9 cellular contexts compared by ENCODE assay signal in genomic region chr19:11378319-11379189, GRCh38. TPM values are rescaled to one million over a fixed set of nuclear protein-coding genes. Genes with fewer than 3 reads are reported as not detected.
DNase-seq lines count a peak whose midpoint lies in the region; ATAC-seq, FAIRE-seq and TF ChIP-seq lines count a peak whose summit lies in the region.
"Had no signal": no experiment of that assay in that cellular context is flagged by ENCODE, and none has a peak within 500 bp of the region (broad histone marks: within the 10 kb centered on the region; RNA-seq: fewer than 3 reads in every experiment).

No MANE protein-coding gene starts in this region.

- peaks cover 5% of the 10 kb centered on the region for H3K27me3 Mint-ChIP-seq in activated T-helper 2 cell treated with anti-CD3 and anti-CD28 coated beads, Interferon-gamma antibody, Interleukin-2, Interleukin-4, amounts not matched to agents 10 μg/mL and 5 μg/mL and 100 μg/mL, durations not matched to agents 14 hours and 24 hours and 36 hours (ENCODE audit: low read depth)

- no peak overlapping the region for H3K4me3 ChIP-seq in Loucy (ENCODE audit: low read length, poor library complexity, severe bottlenecking)

- peaks cover 20% of the 10 kb centered on the region; the same call in 1 of the 2 replicates for H3K79me2 ChIP-seq in Loucy (ENCODE audit: insufficient read depth, low read length)

- peak overlapping the region; percentile 76 for H3K27ac Mint-ChIP-seq in activated T-helper 2 cell treated with anti-CD3 and anti-CD28 coated beads, Interferon-gamma antibody, Interleukin-2, Interleukin-4, amounts not matched to agents 10 μg/mL and 5 μg/mL and 100 μg/mL, durations not matched to agents 14 hours and 24 hours and 36 hours

- no peaks in the 10 kb centered on the region for H3K9me3 ChIP-seq in Loucy (ENCODE audit: insufficient read depth, low read depth, low read length)

- intact Hi-C loops in activated T-helper 2 cell treated with anti-CD3 and anti-CD28 coated beads, Interferon-gamma antibody, Interleukin-2, Interleukin-4, amounts not matched to agents 10 μg/mL and 5 μg/mL and 100 μg/mL, durations not matched to agents 14 hours and 24 hours and 36 hours (cut with micrococcal nuclease): loop anchor here (10.0 kb wide), 1 partner anchor 84 kb away; the partner anchor contains the start of gene TSPAN16
- intact Hi-C loops in left ventricle myocardium superior (cut with micrococcal nuclease): no loop called here

- peak; percentile 73 for TF ChIP-seq CTCF in Loucy (conservative IDR thresholded peaks at IDR 0.05; ENCODE audit: low read length)

- peak overlapping the region; percentile 60 for H3K4me3 Mint-ChIP-seq in activated T-helper 2 cell treated with anti-CD3 and anti-CD28 coated beads, Interferon-gamma antibody, Interleukin-2, Interleukin-4, amounts not matched to agents 10 μg/mL and 5 μg/mL and 100 μg/mL, durations not matched to agents 14 hours and 24 hours and 36 hours (ENCODE audit: low read depth)

- peak; percentile 39 to 79 for DNase-seq in NCI-H524 (lab: John Stamatoyannopoulos, UW)
- DNase-seq in NCI-H524 treated with DMSO at 0.1 percent for 48 hours (lab: John Stamatoyannopoulos, UW): no peak
- DNase-seq in activated T-helper 2 cell treated with anti-CD3 and anti-CD28 coated beads, Interferon-gamma antibody, Interleukin-2, Interleukin-4, amounts not matched to agents 10 μg/mL and 5 μg/mL and 100 μg/mL, durations not matched to agents 14 hours and 24 hours and 36 hours (ENCODE audit: low spot score): no peak
- DNase-seq in left ventricle myocardium superior: peak; percentile 66
- DNase-seq in stimulated activated naive CD8-positive, alpha-beta T cell treated with anti-CD3 and anti-CD28 coated beads, Interleukin-15, Interleukin-2, amounts not matched to agents 100 U/mL and 50 U/mL, for 24 hours: peak; percentile 41
- no peak for DNase-seq in GM12892 (ENCODE audit: insufficient read length)
- DNase-seq in NK-92 (lab: John Stamatoyannopoulos, UW; ENCODE audit: unreplicated experiment): no peak

- no peaks in the 10 kb centered on the region for H3F3A ChIP-seq in Loucy (ENCODE audit: low read depth)

- ATAC-seq in left ventricle myocardium superior: no peak
- no peak for ATAC-seq in stimulated activated naive CD8-positive, alpha-beta T cell treated with anti-CD3 and anti-CD28 coated beads, Interleukin-15, Interleukin-2, amounts not matched to agents 100 U/mL and 50 U/mL, for 24 hours
- ATAC-seq: stimulated activated naive CD8-positive, alpha-beta T cell treated with anti-CD3 and anti-CD28 coated beads, Interleukin-15, amount 100 ng/mL, for 72 hours had no signal

- no peaks in the 10 kb centered on the region for H3K27me3 ChIP-seq in Loucy (ENCODE audit: insufficient read depth, low read length, poor library complexity, severe bottlenecking)

- H3K4me1 Mint-ChIP-seq in activated T-helper 2 cell treated with anti-CD3 and anti-CD28 coated beads, Interferon-gamma antibody, Interleukin-2, Interleukin-4, amounts not matched to agents 10 μg/mL and 5 μg/mL and 100 μg/mL, durations not matched to agents 14 hours and 24 hours and 36 hours (ENCODE audit: low read depth): peaks cover 42% of the 10 kb centered on the region

- no peak overlapping the region for H2AFZ ChIP-seq in Loucy (ENCODE audit: low read length)

- peaks cover 11% of the 10 kb centered on the region for H4K20me1 ChIP-seq in Loucy (ENCODE audit: insufficient read depth, low read length, poor library complexity, severe bottlenecking)

- no peaks in the 10 kb centered on the region for H3K36me3 ChIP-seq in Loucy (ENCODE audit: insufficient read depth, low read length)

- FAIRE-seq in GM12892 (lab: Jason Lieb, UNC): no peak

- H3K9me3 Mint-ChIP-seq in activated T-helper 2 cell treated with anti-CD3 and anti-CD28 coated beads, Interferon-gamma antibody, Interleukin-2, Interleukin-4, amounts not matched to agents 10 μg/mL and 5 μg/mL and 100 μg/mL, durations not matched to agents 14 hours and 24 hours and 36 hours: no peaks in the 10 kb centered on the region
- H3K9me3 Mint-ChIP-seq: stimulated activated naive CD8-positive, alpha-beta T cell treated with anti-CD3 and anti-CD28 coated beads, Interleukin-15, amount 100 ng/mL, for 72 hours had no signal

- peaks cover 38% of the 10 kb centered on the region for H3K4me1 ChIP-seq in Loucy (ENCODE audit: insufficient read depth, low read length, poor library complexity, severe bottlenecking)

- peaks cover 27% of the 10 kb centered on the region for H3K36me3 Mint-ChIP-seq in activated T-helper 2 cell treated with anti-CD3 and anti-CD28 coated beads, Interferon-gamma antibody, Interleukin-2, Interleukin-4, amounts not matched to agents 10 μg/mL and 5 μg/mL and 100 μg/mL, durations not matched to agents 14 hours and 24 hours and 36 hours (ENCODE audit: low read depth)

- H3K9me2 ChIP-seq in Loucy (replicated peaks; ENCODE audit: low read depth, low read length): no peaks in the 10 kb centered on the region

- H3K4me2 ChIP-seq in Loucy (ENCODE audit: low read depth, low read length, poor library complexity, severe bottlenecking): no peak overlapping the region

- H3K9ac ChIP-seq in Loucy (ENCODE audit: low read depth, low read length, poor library complexity, severe bottlenecking): no peak overlapping the region

- no peak for TF ChIP-seq POLR2A in GM12892 (IDR thresholded peaks at IDR 0.05; ENCODE audit: low read depth, low read length)

RNA-seq across cellular contexts. Expression of gene SWSAP1, which starts 4.1 kb away (rescaled TPM):
- total RNA-seq in activated T-helper 2 cell treated with anti-CD3 and anti-CD28 coated beads, Interferon-gamma antibody, Interleukin-2, Interleukin-4, amounts not matched to agents 10 μg/mL and 5 μg/mL and 100 μg/mL, durations not matched to agents 14 hours and 24 hours and 36 hours: 2.6 and 2.8 TPM in 2 replicates
- total RNA-seq in left ventricle myocardium superior: 2.0 TPM
- polyA plus RNA-seq in GM12892 (2012; ENCODE audit: missing spikeins): 1.1 TPM

RNA-seq across cellular contexts. Expression of gene EPOR, which starts 5.6 kb away (rescaled TPM):
- total RNA-seq in activated T-helper 2 cell treated with anti-CD3 and anti-CD28 coated beads, Interferon-gamma antibody, Interleukin-2, Interleukin-4, amounts not matched to agents 10 μg/mL and 5 μg/mL and 100 μg/mL, durations not matched to agents 14 hours and 24 hours and 36 hours: 10.3 TPM in 2 replicates
- total RNA-seq in left ventricle myocardium superior: 7.6 TPM
- polyA plus RNA-seq in GM12892 (2012; ENCODE audit: missing spikeins): 3.6 TPM

RNA-seq across cellular contexts. Expression of gene PLPPR2, which starts 23.3 kb away (rescaled TPM):
- 2.6 and 3.4 TPM in 2 replicates for total RNA-seq in activated T-helper 2 cell treated with anti-CD3 and anti-CD28 coated beads, Interferon-gamma antibody, Interleukin-2, Interleukin-4, amounts not matched to agents 10 μg/mL and 5 μg/mL and 100 μg/mL, durations not matched to agents 14 hours and 24 hours and 36 hours
- 17.7 TPM for total RNA-seq in left ventricle myocardium superior
- polyA plus RNA-seq in GM12892 (2012; ENCODE audit: missing spikeins): 3.6 TPM

RNA-seq across cellular contexts. Expression of gene CCDC159, which starts 32.2 kb away (rescaled TPM):
- total RNA-seq in activated T-helper 2 cell treated with anti-CD3 and anti-CD28 coated beads, Interferon-gamma antibody, Interleukin-2, Interleukin-4, amounts not matched to agents 10 μg/mL and 5 μg/mL and 100 μg/mL, durations not matched to agents 14 hours and 24 hours and 36 hours: 14.6 and 16.3 TPM in 2 replicates
- total RNA-seq in left ventricle myocardium superior: 20.9 TPM
- polyA plus RNA-seq in GM12892 (2012; ENCODE audit: missing spikeins): 21.6 TPM

RNA-seq across cellular contexts. Expression of gene TMEM205, which starts 32.5 kb away (rescaled TPM):
- total RNA-seq in activated T-helper 2 cell treated with anti-CD3 and anti-CD28 coated beads, Interferon-gamma antibody, Interleukin-2, Interleukin-4, amounts not matched to agents 10 μg/mL and 5 μg/mL and 100 μg/mL, durations not matched to agents 14 hours and 24 hours and 36 hours: 34.0 and 34.9 TPM in 2 replicates
- total RNA-seq in left ventricle myocardium superior: 89.8 TPM
- polyA plus RNA-seq in GM12892 (2012; ENCODE audit: missing spikeins): 53.2 TPM

Comparison
In these comparisons a context has a peak if more than half of its experiments do, and no peak if none do; other contexts are left out.
1. DNase-seq: peak in NCI-H524 (2 of 2), left ventricle myocardium superior (single experiment) and stimulated activated naive CD8-positive, alpha-beta T cell treated with anti-CD3 and anti-CD28 coated beads, Interleukin-15, Interleukin-2, amounts not matched to agents 100 U/mL and 50 U/mL, for 24 hours (single experiment); none in NCI-H524 treated with DMSO at 0.1 percent for 48 hours (single experiment), activated T-helper 2 cell treated with anti-CD3 and anti-CD28 coated beads, Interferon-gamma antibody, Interleukin-2, Interleukin-4, amounts not matched to agents 10 μg/mL and 5 μg/mL and 100 μg/mL, durations not matched to agents 14 hours and 24 hours and 36 hours (single experiment), GM12892 (single experiment) and NK-92 (single experiment).